8 cellular contexts compared by ENCODE assay signal in genomic region chr16:3880623-3881498, GRCh38. TPM values are rescaled to one million over a fixed set of nuclear protein-coding genes. Genes with fewer than 3 reads are reported as not detected.
DNase-seq lines count a peak whose midpoint lies in the region; ATAC-seq and TF ChIP-seq lines count a peak whose summit lies in the region.

Gene CREBBP, minus strand, starts transcription at chr16:3880713. Its CDS starts 797 bp downstream, at chr16:3879916.

- no peak for TF ChIP-seq RAD21 in liver (IDR thresholded peaks at IDR 0.05)

- H3K9me3 ChIP-seq in BLaER1 (no peaks in the 10 kb centered on the region), liver (ENCODE audit: control insufficient read depth in 4 of 4, low read length in 3 of 4) (no peaks in the 10 kb centered on the region)

- H3K9ac ChIP-seq in BLaER1: peak within 1 kb of the TSS; percentile 96
- peak within 1 kb of the TSS; percentile 81 to 97 for H3K9ac ChIP-seq in liver (ENCODE audit: low read depth in 1 of 2, low read length in 2 of 2)

- H3K4me2 ChIP-seq in BLaER1: peak within 1 kb of the TSS; percentile 95

- H3K36me3 ChIP-seq in BLaER1 (no peaks in the 10 kb centered on the region), liver (ENCODE audit: control insufficient read depth in 4 of 4, insufficient read depth in 3 of 4, low read depth in 1 of 4, low read length in 3 of 4) (no peaks in the 10 kb centered on the region)

- no peak for TF ChIP-seq CTCF in liver (IDR thresholded peaks at IDR 0.05; ENCODE audit: low read depth, low read length, missing input control)

- peak within 1 kb of the TSS; percentile 75 for H3K4me3 ChIP-seq in BLaER1
- peak within 1 kb of the TSS; percentile 82 to 97 (median 92) for H3K4me3 ChIP-seq in liver (ENCODE audit: low read depth in 1 of 3, low read length in 3 of 3)

- ATAC-seq in GM19351 (IDR thresholded peaks at IDR 0.05; ENCODE audit: unreplicated experiment): peak; percentile 78
- ATAC-seq in HG03521 (IDR thresholded peaks at IDR 0.05; ENCODE audit: unreplicated experiment): peak; percentile 75

- WGBS in liver: 7% methylated on average over 96 of the region's 96 CpGs

- peak within 1 kb of the TSS; percentile 98 for H3K27ac ChIP-seq in BLaER1
- H3K27ac ChIP-seq in liver (ENCODE audit: low read depth in 1 of 2, low read length in 2 of 2): peak within 1 kb of the TSS; percentile 64 to 74

- H3K4me1 ChIP-seq in BLaER1 (peaks cover 51% of the 10 kb centered on the region), liver (ENCODE audit: control insufficient read depth in 4 of 4, insufficient read depth in 4 of 4, low read length in 3 of 4) (peaks cover 10 to 42% (median 32%) of the 10 kb centered on the region in 4 donors)

- H4K20me1 ChIP-seq in BLaER1: peaks cover 40% of the 10 kb centered on the region

- H3K27me3 ChIP-seq in BLaER1: no peaks in the 10 kb centered on the region
- no peaks in the 10 kb centered on the region for H3K27me3 ChIP-seq in liver (ENCODE audit: control insufficient read depth in 4 of 4, insufficient read depth in 4 of 4, low read length in 3 of 4)

- peak; percentile 89 for DNase-seq in NCI-H774 (lab: John Stamatoyannopoulos, UW)
- peak; percentile 74 to 79 for DNase-seq in activated CD4-positive, alpha-beta T cell treated with anti-CD3 and anti-CD28 coated beads, Interleukin-2, amount 50 U/mL, for 4 hours
- peak; percentile 61 to 88 for DNase-seq in dermis microvascular lymphatic vessel endothelial cell (ENCODE audit: low read depth in 2 of 2)
- DNase-seq in stimulated activated CD4-positive, alpha-beta T cell treated with anti-CD3 and anti-CD28 coated beads, Interleukin-4, amount 100 ng/mL, for 1 hour: peak; percentile 88

TF ChIP-seq in liver, 16 proteins besides CTCF, POLR2A, EP300 and RAD21:
- TF ChIP-seq SP1 (IDR thresholded peaks at IDR 0.05) (no peak), NR2F2 (IDR thresholded peaks at IDR 0.05) (no peak), FOXA2 (IDR thresholded peaks at IDR 0.05) (no peak), GABPA (IDR thresholded peaks at IDR 0.05 in 1 of 2, conservative IDR thresholded peaks at IDR 0.05 in 1 of 2) (no peak), MAX (IDR thresholded peaks at IDR 0.05) (no peak), TAF1 (conservative IDR thresholded peaks at IDR 0.05) (no peak), ATF3 (IDR thresholded peaks at IDR 0.05) (no peak), YY1 (IDR thresholded peaks at IDR 0.05) (peak; percentile 67)

RNA-seq across cellular contexts. Expression of gene CREBBP, which starts in this region (rescaled TPM):
- total RNA-seq in dermis microvascular lymphatic vessel endothelial cell: 7.8 and 16.4 TPM in 2 replicates
- total RNA-seq in liver: 10 to 100 TPM; 25.6 to 25.8 TPM
- polyA plus RNA-seq in liver: 10 to 100 TPM in 1 of 2 donors, 1 to 10 TPM in 1; 7.0 to 13.3 TPM

Comparison
In these comparisons a context has a peak if more than half of its experiments do, and no peak if none do; other contexts are left out.
1. Peak in every context shown above with its lines: DNase-seq, ATAC-seq, H3K4me3 ChIP-seq and H3K27ac ChIP-seq.